10 cellular contexts compared by ENCODE assay signal in genomic region chr16:9135797-9136196, GRCh38. TPM values are rescaled to one million over a fixed set of nuclear protein-coding genes. Genes with fewer than 3 reads are reported as not detected.
DNase-seq lines count a peak whose midpoint lies in the region; ATAC-seq and TF ChIP-seq lines count a peak whose summit lies in the region.
"Had no signal": no experiment of that assay in that cellular context is flagged by ENCODE, and none has a peak within 500 bp of the region (broad histone marks: within the 10 kb centered on the region; RNA-seq: fewer than 3 reads in every experiment).

No MANE protein-coding gene starts in this region.

- DNase-seq in A172 (ENCODE audit: low spot score): peak; percentile 67
- no peak for DNase-seq in activated B cell treated with CpG ODN at 0.5 μM for 24 hours
- DNase-seq in DMS 273 treated with DMSO at 0.1 percent for 48 hours (lab: John Stamatoyannopoulos, UW): no peak
- DNase-seq in DMS 273 (lab: John Stamatoyannopoulos, UW; ENCODE audit: unreplicated experiment): no peak
- no peak for DNase-seq in NK-92 (lab: John Stamatoyannopoulos, UW; ENCODE audit: unreplicated experiment)
- DNase-seq in epidermal melanocyte (ENCODE audit: insufficient read length, low spot score): no peak
- DNase-seq: colonic mucosa, NCI-H524 treated with DMSO at 0.1 percent for 48 hours had no signal

- POLR2A ChIA-PET in activated B cell treated with CpG ODN at 0.5 μM for 24 hours (lab: Charles Lee): interaction anchor here (2.4 to 3.0 kb wide), 2 partner anchors 45 to 244 kb away, joined by 17 to 26 read pairs; partner anchors contain the start of gene HAPSTR1

- no peaks in the 10 kb centered on the region for H3K27me3 Mint-ChIP-seq in activated B cell treated with CpG ODN at 0.5 μM for 24 hours

- CTCF ChIA-PET in activated B cell treated with CpG ODN at 0.5 μM for 24 hours (lab: Charles Lee): interaction anchor here (1.1 to 2.6 kb wide), 7 partner anchors 33 to 339 kb away, joined by 3 to 16 read pairs (median 5); partner anchors contain the start of genes PMM2 and TMEM186

- H3K36me3 Mint-ChIP-seq in activated B cell treated with CpG ODN at 0.5 μM for 24 hours (ENCODE audit: low read depth): no peaks in the 10 kb centered on the region

- no peaks in the 10 kb centered on the region for H3K9me3 Mint-ChIP-seq in activated B cell treated with CpG ODN at 0.5 μM for 24 hours

- no peak overlapping the region for H3K4me3 Mint-ChIP-seq in activated B cell treated with CpG ODN at 0.5 μM for 24 hours

- ATAC-seq in GM19351 (IDR thresholded peaks at IDR 0.05; ENCODE audit: unreplicated experiment) (peak; percentile 42), HG03159 (IDR thresholded peaks at IDR 0.05; ENCODE audit: unreplicated experiment) (peak; percentile 52), activated B cell treated with CpG ODN at 0.5 μM for 24 hours (ENCODE audit: low read depth) (peak; percentile 44)

- intact Hi-C loops in activated B cell treated with CpG ODN at 0.5 μM for 24 hours (cut with micrococcal nuclease): loop anchor here (1.0 to 10.0 kb wide), 5 partner anchors 101 to 474 kb away; partner anchors contain the start of genes PMM2 and TMEM186

- peak overlapping the region; percentile 62 for H3K27ac Mint-ChIP-seq in activated B cell treated with CpG ODN at 0.5 μM for 24 hours

- TF ChIP-seq CTCF in activated B cell treated with CpG ODN at 0.5 μM for 24 hours (IDR thresholded peaks at IDR 0.05): no peak

- H3K4me1 Mint-ChIP-seq in activated B cell treated with CpG ODN at 0.5 μM for 24 hours: peaks cover 43% of the 10 kb centered on the region

RNA-seq across cellular contexts. Expression of gene HAPSTR1, which starts 44.4 kb away (rescaled TPM):
- 66.3 and 79.6 TPM in 2 replicates for total RNA-seq in A172 (2014; rRNA removed; shearing (Covaris generic))
- 77.0 and 85.6 TPM in 2 replicates for total RNA-seq in activated B cell treated with CpG ODN at 0.5 μM for 24 hours
